In genomic region chr9:136326061-136326776, GRCh38 we compare ENCODE assay signal across 10 cellular contexts. TPM values are rescaled to one million over a fixed set of nuclear protein-coding genes. Genes with fewer than 3 reads are reported as not detected.
DNase-seq lines count a peak whose midpoint lies in the region; ATAC-seq and TF ChIP-seq lines count a peak whose summit lies in the region.
"Had no signal": no experiment of that assay in that cellular context is flagged by ENCODE, and none has a peak within 500 bp of the region (broad histone marks: within the 10 kb centered on the region; RNA-seq: fewer than 3 reads in every experiment).

No MANE protein-coding gene starts in this region.

- 28 to 39% (median 37%) methylated on average over 26 to 29 of the region's 29 CpGs for WGBS in psoas muscle, 3 donors

- H3K9me3 ChIP-seq in T-helper 17 cell (ENCODE audit: control insufficient read depth, low read length, poor library complexity, severe bottlenecking) (no peaks in the 10 kb centered on the region), psoas muscle (no peaks in the 10 kb centered on the region)

- in situ Hi-C loops in GM13976 (cut with MboI; ENCODE audit: low sequenced_read_pairs, unreplicated experiment) = no loop called here

- TF ChIP-seq CTCF in foreskin fibroblast (IDR thresholded peaks at IDR 0.05; ENCODE audit: low read depth, low read length) (no peak), psoas muscle (IDR thresholded peaks at IDR 0.05) (no peak), GM13976 (IDR thresholded peaks at IDR 0.05; ENCODE audit: borderline replicate concordance, control extremely low read depth, extremely low read depth, insufficient read depth, missing control alignments) (no peak)

- H3K27ac ChIP-seq in psoas muscle = no peak overlapping the region

- H3K4me1 ChIP-seq in psoas muscle = peaks cover 5% of the 10 kb centered on the region

- peaks cover 2% of the 10 kb centered on the region for H3K4me1 Mint-ChIP-seq in T-helper 17 cell

- ATAC-seq in T-helper 17 cell (no peak), psoas muscle (no peak), HG03439 (IDR thresholded peaks at IDR 0.05; ENCODE audit: unreplicated experiment) (no peak), HG03196 (IDR thresholded peaks at IDR 0.05; ENCODE audit: unreplicated experiment) (no peak)

- H3K27ac Mint-ChIP-seq in T-helper 17 cell = no peak overlapping the region
- H3K27ac Mint-ChIP-seq: activated naive CD8-positive, alpha-beta T cell had no signal

- H3K27me3 Mint-ChIP-seq in T-helper 17 cell = no peaks in the 10 kb centered on the region
- H3K27me3 Mint-ChIP-seq: activated naive CD8-positive, alpha-beta T cell had no signal

- H3K36me3 ChIP-seq in psoas muscle (ENCODE audit: insufficient read depth in 1 of 2, low read depth in 1 of 2) = no peaks in the 10 kb centered on the region

- H3K27me3 ChIP-seq in psoas muscle (ENCODE audit: insufficient read depth in 3 of 3, low read length in 2 of 3) = peaks cover 0 to 48% (median 8%) of the 10 kb centered on the region in 3 donors

- H3K4me3 Mint-ChIP-seq in T-helper 17 cell = peak overlapping the region; percentile 76

- no peaks in the 10 kb centered on the region for H3K36me3 Mint-ChIP-seq in T-helper 17 cell (ENCODE audit: low read depth)
- H3K36me3 Mint-ChIP-seq: activated naive CD8-positive, alpha-beta T cell had no signal

- H3K4me3 ChIP-seq in foreskin fibroblast (ENCODE audit: low read depth in 1 of 2, low read length in 2 of 2) = peak overlapping the region; percentile 4 to 95
- peak overlapping the region; percentile 63 for H3K4me3 ChIP-seq in psoas muscle

- intact Hi-C loops in psoas muscle (cut with DNase I) = no loop called here

- peak; percentile 80 for DNase-seq in Daoy (ENCODE audit: low read depth)
- no peak for DNase-seq in T-helper 17 cell
- DNase-seq in foreskin fibroblast = peak; percentile 97 to 98
- DNase-seq in psoas muscle = no peak
- DNase-seq in effector CD4-positive, alpha-beta T cell = no peak
- no peak for DNase-seq in GM13976 (ENCODE audit: low spot score)
- DNase-seq: NCI-H1092 treated with DMSO at 0.1 percent for 48 hours had no signal

RNA-seq across cellular contexts. Expression of gene GPSM1, which starts 1.1 kb away (rescaled TPM):
- 15.8 and 23.4 TPM in 2 replicates for total RNA-seq in Daoy (2014; rRNA removed; shearing (Covaris generic))
- total RNA-seq in T-helper 17 cell (10 to 100 TPM in 1 of 2 donors, 1 to 10 TPM in 1; 7.4 to 10.8 TPM), psoas muscle (1 to 10 TPM; 1.3 to 2.3 (median 1.7) TPM)
- under 1 TPM; 0.34 to 0.96 (median 0.52) TPM for polyA plus RNA-seq in psoas muscle

RNA-seq across cellular contexts. Expression of gene CCDC187, which starts 22.3 kb away (rescaled TPM):
- not detected in 2 replicates for total RNA-seq in Daoy (2014; rRNA removed; shearing (Covaris generic))
- under 1 TPM in 1 of 2 donors, not detected in 1; 0.12 TPM for total RNA-seq in T-helper 17 cell
- total RNA-seq in psoas muscle = not detected
- polyA plus RNA-seq in psoas muscle = not detected

RNA-seq across cellular contexts. Expression of gene DNLZ, which starts 37.3 kb away (rescaled TPM):
- 100 and 120 TPM in 2 replicates for total RNA-seq in Daoy (2014; rRNA removed; shearing (Covaris generic))
- 10 to 100 TPM; 19.3 to 28.6 TPM for total RNA-seq in T-helper 17 cell
- 10 to 100 TPM in 3 of 4 donors, 1 to 10 TPM in 1; 8.2 to 29.6 (median 21.1) TPM for total RNA-seq in psoas muscle
- polyA plus RNA-seq in psoas muscle = 10 to 100 TPM; 18.5 to 40.7 (median 18.7) TPM

RNA-seq across cellular contexts. Expression of gene CARD9, which starts 47.2 kb away (rescaled TPM):
- 0.36 and 1.1 TPM in 2 replicates for total RNA-seq in Daoy (2014; rRNA removed; shearing (Covaris generic))
- total RNA-seq in T-helper 17 cell (1 to 10 TPM in 1 of 2 donors, under 1 TPM in 1; 0.86 to 1.9 TPM), psoas muscle (1 to 10 TPM in 1 of 4 donors, under 1 TPM in 3; 0.26 to 1.1 (median 0.71) TPM)
- under 1 TPM; 0.39 to 0.56 (median 0.51) TPM for polyA plus RNA-seq in psoas muscle

Comparison
In these comparisons a context has a peak if more than half of its experiments do, and no peak if none do; other contexts are left out.
1. DNase-seq: peak in Daoy (single experiment) and foreskin fibroblast (2 of 2); none in T-helper 17 cell (0 of 3), psoas muscle (0 of 2), effector CD4-positive, alpha-beta T cell (single experiment) and GM13976 (single experiment).